Comparison of ENCODE assay signal across 8 cellular contexts in genomic region chr15:44426975-44427755, GRCh38. TPM values are rescaled to one million over a fixed set of nuclear protein-coding genes. Genes with fewer than 3 reads are reported as not detected.
DNase-seq lines count a peak whose midpoint lies in the region; ATAC-seq and TF ChIP-seq lines count a peak whose summit lies in the region.

TSS of gene CTDSPL2 (plus strand) at chr15:44427629. CDS start at chr15:44459015, 31,386 bp downstream.

- TF ChIP-seq CTCF in PC-9 (conservative IDR thresholded peaks at IDR 0.05) (peak; percentile 35; the same call in 1 of the 2 replicates), epithelial cell of proximal tubule (conservative IDR thresholded peaks at IDR 0.05; ENCODE audit: low read depth, low read length) (peak; percentile 35)

- no peaks in the 10 kb centered on the region for H3K9me2 ChIP-seq in PC-9 (ENCODE audit: insufficient read depth)

- H3K27ac ChIP-seq in PC-9 (peak within 1 kb of the TSS; percentile 95), mucosa of rectum (ENCODE audit: low read depth in 2 of 2, low read length in 2 of 2) (peak within 1 kb of the TSS; percentile 95 to 98)

- intact Hi-C loops in PC-9 (cut with micrococcal nuclease; ENCODE audit: unreplicated experiment): loop anchor here (2.0 kb wide), 1 partner anchor 86 kb away; no protein-coding TSS in a partner anchor

- ATAC-seq in GM21717 (IDR thresholded peaks at IDR 0.05; ENCODE audit: unreplicated experiment): peak; percentile 85

- CTCF ChIA-PET in PC-9 (lab: Charles Lee): interaction anchor here (0.5 to 0.9 kb wide), 4 partner anchors 53 to 644 kb away, joined by 3 read pairs; no protein-coding TSS in a partner anchor

- DNase-seq in DMS79 (lab: John Stamatoyannopoulos, UW) (peak; percentile 86), KBM-7 (peak; percentile 99), PC-9 (peak; percentile 89 to 97), epithelial cell of proximal tubule (ENCODE audit: low read depth) (peak; percentile 84)
- peak; percentile 94 for DNase-seq in activated T-cell treated with anti-CD3 and anti-CD28 coated beads, Interleukin-2, amount 50 U/mL, for 1 hour
- DNase-seq in stimulated activated CD8-positive, alpha-beta memory T cell treated with anti-CD3 and anti-CD28 coated beads, Interleukin-4, amount 100 ng/mL, for 48 hours: peak; percentile 96

- peaks cover 11% of the 10 kb centered on the region for H4K20me1 ChIP-seq in PC-9 (ENCODE audit: insufficient read depth)

- H3K9me3 ChIP-seq in PC-9 (ENCODE audit: insufficient read depth, low read depth): no peaks in the 10 kb centered on the region
- no peaks in the 10 kb centered on the region for H3K9me3 ChIP-seq in mucosa of rectum (ENCODE audit: control insufficient read depth in 2 of 2, low read length in 2 of 2)

- no peaks in the 10 kb centered on the region for H3K27me3 ChIP-seq in PC-9 (ENCODE audit: insufficient read depth, low read depth)
- no peaks in the 10 kb centered on the region for H3K27me3 ChIP-seq in mucosa of rectum (ENCODE audit: control insufficient read depth in 2 of 2, insufficient read depth in 2 of 2, low read length in 2 of 2)

- peak within 1 kb of the TSS; percentile 90 to 92 for H3K9ac ChIP-seq in mucosa of rectum (ENCODE audit: low read depth in 1 of 2, low read length in 2 of 2)

- H2AFZ ChIP-seq in PC-9: peak within 1 kb of the TSS; percentile 99

- no peaks in the 10 kb centered on the region for H3K36me3 ChIP-seq in PC-9 (ENCODE audit: low read depth)
- no peaks in the 10 kb centered on the region for H3K36me3 ChIP-seq in mucosa of rectum (ENCODE audit: control insufficient read depth in 2 of 2, insufficient read depth in 2 of 2, low read length in 2 of 2)

- H3K4me3 ChIP-seq in PC-9 (peak within 1 kb of the TSS; percentile 96), epithelial cell of proximal tubule (ENCODE audit: low read depth, low read length) (peak within 1 kb of the TSS; percentile 89), mucosa of rectum (ENCODE audit: low read length in 2 of 2) (peak within 1 kb of the TSS; percentile 91 to 94)

- no TSS peak for BruUV-seq in PC-9 (replicated peaks; lab: Mats Ljungman, UMichigan)

- H3K79me2 ChIP-seq in PC-9 (ENCODE audit: low read depth): peaks cover 45% of the 10 kb centered on the region

- H3F3A ChIP-seq in PC-9 (ENCODE audit: insufficient read depth, low read depth): peaks cover 18% of the 10 kb centered on the region

- POLR2A ChIA-PET in PC-9 (lab: Charles Lee; ENCODE audit: unreplicated experiment): interaction anchor here (0.5 to 1.1 kb wide), 18 partner anchors 11 to 1123 kb away, joined by 3 to 10 read pairs (median 4); partner anchors contain the start of genes EIF3J and GOLM2

- in situ Hi-C loops in KBM-7 (cut with MboI; ENCODE audit: low pct_unique_long_range_greater_than_20kb, low sequenced_read_pairs): no loop called here

- H3K4me1 ChIP-seq in PC-9 (replicated peaks; ENCODE audit: insufficient read depth) (peaks cover 13% of the 10 kb centered on the region; the same call in 1 of the 2 replicates), mucosa of rectum (ENCODE audit: control insufficient read depth in 2 of 2, insufficient read depth in 2 of 2, low read length in 2 of 2) (peaks cover 12 to 16% of the 10 kb centered on the region in 2 donors)

- H3K4me2 ChIP-seq in PC-9: peak within 1 kb of the TSS; percentile 88

RNA-seq across cellular contexts. Expression of gene CTDSPL2, which starts in this region (rescaled TPM):
- total RNA-seq in PC-9 (2021): 31.5 and 55.0 TPM in 2 replicates
- total RNA-seq in epithelial cell of proximal tubule: 45.2 and 46.5 TPM in 2 replicates

Comparison
In these comparisons a context has a peak if more than half of its experiments do, and no peak if none do; other contexts are left out.
1. Peak in every context shown above with its lines: DNase-seq, ATAC-seq, H3K4me3 ChIP-seq and H3K27ac ChIP-seq.